ENCODE assay signal across 9 cellular contexts in genomic region chr12:75705749-75706719, GRCh38.
DNase-seq lines count a peak whose midpoint lies in the region; ATAC-seq and TF ChIP-seq lines count a peak whose summit lies in the region.
"Had no signal": no experiment of that assay in that cellular context is flagged by ENCODE, and none has a peak within 500 bp of the region (broad histone marks: within the 10 kb centered on the region; RNA-seq: fewer than 3 reads in every experiment).

No MANE protein-coding gene starts in this region.

- H3K4me1 Mint-ChIP-seq in stimulated activated naive B cell treated with anti-CD40 and anti-IgM and Interleukin-4, amounts not matched to agents 10 μg/mL and 1 μg/mL and 100 μg/mL, for 72 hours, result peaks cover 3 to 9% of the 10 kb centered on the region in 2 donors

- H3K9me3 Mint-ChIP-seq in stimulated activated naive B cell treated with anti-CD40 and anti-IgM and Interleukin-4, amounts not matched to agents 10 μg/mL and 1 μg/mL and 100 μg/mL, for 72 hours, result no peaks in the 10 kb centered on the region

- ATAC-seq in body of pancreas (peak; percentile 66), left lung (peak; percentile 81), upper lobe of right lung (peak; percentile 37), GM21619 (IDR thresholded peaks at IDR 0.05; ENCODE audit: unreplicated experiment) (no peak)
- ATAC-seq in stimulated activated naive B cell treated with anti-CD40 and anti-IgM and Interleukin-4, amounts not matched to agents 10 μg/mL and 1 μg/mL and 100 μg/mL, for 72 hours (replicated peaks), result no peak

- intact Hi-C loops in body of pancreas (cut with DNase I), result no loop called here
- intact Hi-C loops in left lung (cut with DNase I), result no loop called here
- intact Hi-C loops in upper lobe of right lung (cut with DNase I), result no loop called here
- intact Hi-C loops in lower leg skin (cut with DNase I; ENCODE audit: low total_unique reads), result no loop called here

- peak overlapping the region in 2 of 4 donors; percentile 15 to 20 for H3K27ac ChIP-seq in body of pancreas
- H3K27ac ChIP-seq in left lung, result peak overlapping the region in 1 of 2 donors; percentile 53
- H3K27ac ChIP-seq in upper lobe of right lung, result no peak overlapping the region

- H3K36me3 Mint-ChIP-seq in stimulated activated naive B cell treated with anti-CD40 and anti-IgM and Interleukin-4, amounts not matched to agents 10 μg/mL and 1 μg/mL and 100 μg/mL, for 72 hours, result no peaks in the 10 kb centered on the region

- DNase-seq in NCI-H2227 treated with DMSO at 0.1 percent for 48 hours (lab: John Stamatoyannopoulos, UW), result peak; percentile 29
- DNase-seq in NCI-H2227 (lab: John Stamatoyannopoulos, UW; ENCODE audit: unreplicated experiment), result no peak
- DNase-seq in body of pancreas, result peak in 2 of 4 donors; percentile 20 to 49
- peak in 1 of 2 donors; percentile 51 for DNase-seq in left lung
- no peak for DNase-seq in upper lobe of right lung
- no peak for DNase-seq in lower leg skin (ENCODE audit: low spot score in 2 of 2)
- DNase-seq in stimulated activated naive B cell treated with anti-CD40 and anti-IgM and Interleukin-4, amounts not matched to agents 10 μg/mL and 1 μg/mL and 100 μg/mL, for 72 hours, result no peak
- DNase-seq: 8988T had no signal

- no peak for TF ChIP-seq POLR2A in body of pancreas (IDR thresholded peaks at IDR 0.05)
- no peak for TF ChIP-seq POLR2A in lower leg skin (IDR thresholded peaks at IDR 0.05)

- H3K36me3 ChIP-seq in body of pancreas (replicated peaks in 1 of 2; ENCODE audit: insufficient read depth in 1 of 2, low read depth in 2 of 2) (no peaks in the 10 kb centered on the region), left lung (no peaks in the 10 kb centered on the region), upper lobe of right lung (no peaks in the 10 kb centered on the region)

- H3K27ac Mint-ChIP-seq in stimulated activated naive B cell treated with anti-CD40 and anti-IgM and Interleukin-4, amounts not matched to agents 10 μg/mL and 1 μg/mL and 100 μg/mL, for 72 hours, result no peak overlapping the region

- 63% methylated on average over 8 of the region's 8 CpGs for WGBS in body of pancreas, 2 donors
- WGBS in lower leg skin, 2 donors, result 56 to 75% methylated on average over 8 of the region's 8 CpGs

- TF ChIP-seq CTCF in body of pancreas (IDR thresholded peaks at IDR 0.05) (no peak), left lung (IDR thresholded peaks at IDR 0.05) (no peak), upper lobe of right lung (IDR thresholded peaks at IDR 0.05) (no peak), lower leg skin (IDR thresholded peaks at IDR 0.05) (no peak)

- no peak overlapping the region for H3K4me3 ChIP-seq in body of pancreas
- H3K4me3 ChIP-seq in left lung, result no peak overlapping the region
- H3K4me3 ChIP-seq in upper lobe of right lung, result no peak overlapping the region
- H3K4me3 ChIP-seq in lower leg skin (ENCODE audit: low read depth, poor library complexity, severe bottlenecking), result no peak overlapping the region

- H3K4me1 ChIP-seq in body of pancreas (peaks cover 19% of the 10 kb centered on the region), left lung (peaks cover 0 to 5% of the 10 kb centered on the region in 2 donors), upper lobe of right lung (peaks cover 2% of the 10 kb centered on the region)

- no peak overlapping the region for H3K4me3 Mint-ChIP-seq in stimulated activated naive B cell treated with anti-CD40 and anti-IgM and Interleukin-4, amounts not matched to agents 10 μg/mL and 1 μg/mL and 100 μg/mL, for 72 hours

- H3K9me3 ChIP-seq in body of pancreas (no peaks in the 10 kb centered on the region), left lung (no peaks in the 10 kb centered on the region), upper lobe of right lung (no peaks in the 10 kb centered on the region)

- peaks cover 4 to 5% of the 10 kb centered on the region in 2 donors for H3K27me3 Mint-ChIP-seq in stimulated activated naive B cell treated with anti-CD40 and anti-IgM and Interleukin-4, amounts not matched to agents 10 μg/mL and 1 μg/mL and 100 μg/mL, for 72 hours

- H3K27me3 ChIP-seq in body of pancreas, result no peaks in the 10 kb centered on the region
- H3K27me3 ChIP-seq in left lung, result no peaks in the 10 kb centered on the region
- H3K27me3 ChIP-seq in upper lobe of right lung, result no peaks in the 10 kb centered on the region

Comparison
In these comparisons a context has a peak if more than half of its experiments do, and no peak if none do; other contexts are left out.
1. ATAC-seq: peak in body of pancreas (single experiment), left lung (single experiment) and upper lobe of right lung (single experiment); none in GM21619 (single experiment) and stimulated activated naive B cell treated with anti-CD40 and anti-IgM and Interleukin-4, amounts not matched to agents 10 μg/mL and 1 μg/mL and 100 μg/mL, for 72 hours (0 of 2).